In genomic region chr5:14414007-14414406, GRCh38 we compare ENCODE assay signal across 2 cellular contexts.
TF ChIP-seq lines count a peak whose summit lies in the region.

No MANE protein-coding gene starts in this region.

TF ChIP-seq in SK-N-SH, 30 proteins besides CTCF, POLR2A, EP300 and RAD21 (continued from another document):
- no peak for TF ChIP-seq PBX3 (IDR thresholded peaks at IDR 0.05)
- TF ChIP-seq YY1 (IDR thresholded peaks at IDR 0.05; ENCODE audit: low read depth), result no peak
- TF ChIP-seq TEAD4 (IDR thresholded peaks at IDR 0.05; ENCODE audit: borderline replicate concordance, insufficient read depth), result no peak
- TF ChIP-seq JUND (IDR thresholded peaks at IDR 0.05), result no peak
- no peak for TF ChIP-seq NRF1 (IDR thresholded peaks at IDR 0.05; ENCODE audit: low read depth, low read length)
- TF ChIP-seq RCOR1 (IDR thresholded peaks at IDR 0.05; ENCODE audit: low read length), result no peak
- no peak for TF ChIP-seq RFX5 (IDR thresholded peaks at IDR 0.05; ENCODE audit: low read length)

TF ChIP-seq in SK-N-SH treated with all-trans-retinoic acid at 6 μM for 48 hours, 23 proteins besides CTCF, POLR2A, EP300 and RAD21 (continued from another document):
- TF ChIP-seq, protein P1, sequence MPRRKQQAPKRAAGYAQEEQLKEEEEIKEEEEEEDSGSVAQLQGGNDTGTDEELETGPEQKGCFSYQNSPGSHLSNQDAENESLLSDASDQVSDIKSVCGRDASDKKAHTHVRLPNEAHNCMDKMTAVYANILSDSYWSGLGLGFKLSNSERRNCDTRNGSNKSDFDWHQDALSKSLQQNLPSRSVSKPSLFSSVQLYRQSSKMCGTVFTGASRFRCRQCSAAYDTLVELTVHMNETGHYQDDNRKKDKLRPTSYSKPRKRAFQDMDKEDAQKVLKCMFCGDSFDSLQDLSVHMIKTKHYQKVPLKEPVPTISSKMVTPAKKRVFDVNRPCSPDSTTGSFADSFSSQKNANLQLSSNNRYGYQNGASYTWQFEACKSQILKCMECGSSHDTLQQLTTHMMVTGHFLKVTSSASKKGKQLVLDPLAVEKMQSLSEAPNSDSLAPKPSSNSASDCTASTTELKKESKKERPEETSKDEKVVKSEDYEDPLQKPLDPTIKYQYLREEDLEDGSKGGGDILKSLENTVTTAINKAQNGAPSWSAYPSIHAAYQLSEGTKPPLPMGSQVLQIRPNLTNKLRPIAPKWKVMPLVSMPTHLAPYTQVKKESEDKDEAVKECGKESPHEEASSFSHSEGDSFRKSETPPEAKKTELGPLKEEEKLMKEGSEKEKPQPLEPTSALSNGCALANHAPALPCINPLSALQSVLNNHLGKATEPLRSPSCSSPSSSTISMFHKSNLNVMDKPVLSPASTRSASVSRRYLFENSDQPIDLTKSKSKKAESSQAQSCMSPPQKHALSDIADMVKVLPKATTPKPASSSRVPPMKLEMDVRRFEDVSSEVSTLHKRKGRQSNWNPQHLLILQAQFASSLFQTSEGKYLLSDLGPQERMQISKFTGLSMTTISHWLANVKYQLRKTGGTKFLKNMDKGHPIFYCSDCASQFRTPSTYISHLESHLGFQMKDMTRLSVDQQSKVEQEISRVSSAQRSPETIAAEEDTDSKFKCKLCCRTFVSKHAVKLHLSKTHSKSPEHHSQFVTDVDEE (CRISPR knock-in tag; IDR thresholded peaks at IDR 0.05), result no peak
